ENCODE assay signal across 11 cellular contexts in genomic region chr11:20097319-20098221, GRCh38.
DNase-seq lines count a peak whose midpoint lies in the region; ATAC-seq and TF ChIP-seq lines count a peak whose summit lies in the region.
"Had no signal": no experiment of that assay in that cellular context is flagged by ENCODE, and none has a peak within 500 bp of the region (broad histone marks: within the 10 kb centered on the region; RNA-seq: fewer than 3 reads in every experiment).

No MANE protein-coding gene starts in this region.

- no peak overlapping the region for H3K4me3 Mint-ChIP-seq in endodermal cell
- H3K4me3 Mint-ChIP-seq: WTC11 had no signal

- 90 to 95% methylated on average over 10 to 13 of the region's 13 CpGs for WGBS in endodermal cell (ENCODE audit: insufficient coverage in 1 of 2, insufficient read length in 1 of 2), 2 experiments

- H3K4me1 Mint-ChIP-seq in endodermal cell: no peaks in the 10 kb centered on the region
- H3K4me1 Mint-ChIP-seq: WTC11 had no signal

- no peaks in the 10 kb centered on the region for H3K9me3 ChIP-seq in endodermal cell (ENCODE audit: control insufficient read depth, low read length)

- H3K4me1 ChIP-seq in endodermal cell (ENCODE audit: control insufficient read depth, insufficient read depth, low read length): no peaks in the 10 kb centered on the region
- H3K4me1 ChIP-seq in rectal smooth muscle tissue (ENCODE audit: control insufficient read depth, insufficient read depth, low read length): peaks cover 15% of the 10 kb centered on the region

- peak overlapping the region; percentile 27 for H3K27ac Mint-ChIP-seq in endodermal cell

- H3K27me3 ChIP-seq in endodermal cell (ENCODE audit: control insufficient read depth, insufficient read depth, low read length, poor library complexity, severe bottlenecking) (no peaks in the 10 kb centered on the region), rectal smooth muscle tissue (ENCODE audit: control insufficient read depth, insufficient read depth, low read length) (no peaks in the 10 kb centered on the region)

- H3K36me3 Mint-ChIP-seq in endodermal cell (ENCODE audit: low read depth): peaks cover 74% of the 10 kb centered on the region

- H3K4me3 ChIP-seq in endodermal cell (ENCODE audit: low read length) (no peak overlapping the region), rectal smooth muscle tissue (ENCODE audit: low read length) (no peak overlapping the region)

- H3K27ac ChIP-seq in endodermal cell (ENCODE audit: low read depth, low read length) (no peak overlapping the region), rectal smooth muscle tissue (ENCODE audit: low read depth, low read length) (peak overlapping the region; percentile 65)

- no peak for ATAC-seq in HG02885 (IDR thresholded peaks at IDR 0.05; ENCODE audit: poor library complexity, unreplicated experiment)
- ATAC-seq in HG03045 (IDR thresholded peaks at IDR 0.05; ENCODE audit: unreplicated experiment): no peak
- ATAC-seq: WTC11 had no signal

- H3K9ac ChIP-seq in endodermal cell (ENCODE audit: extremely low read depth, low read length, poor library complexity, severe bottlenecking) (no peak overlapping the region), rectal smooth muscle tissue (ENCODE audit: low read length) (no peak overlapping the region)

- no peaks in the 10 kb centered on the region for H3K27me3 Mint-ChIP-seq in endodermal cell (ENCODE audit: insufficient read depth)

- H3K36me3 ChIP-seq in endodermal cell (ENCODE audit: control insufficient read depth, insufficient read depth, low read length): no peaks in the 10 kb centered on the region
- peaks cover 21% of the 10 kb centered on the region for H3K36me3 ChIP-seq in rectal smooth muscle tissue (ENCODE audit: control insufficient read depth, insufficient read depth, low read length)

- no peaks in the 10 kb centered on the region for H3K9me3 Mint-ChIP-seq in endodermal cell
- H3K9me3 Mint-ChIP-seq: WTC11 had no signal

- no peak for TF ChIP-seq CTCF in endodermal cell (conservative IDR thresholded peaks at IDR 0.05)

- peak; percentile 36 for DNase-seq in DMS153 treated with DMSO at 0.1 percent for 48 hours (lab: John Stamatoyannopoulos, UW; ENCODE audit: unreplicated experiment)
- DNase-seq in NCI-H446 treated with DMSO at 0.1 percent for 48 hours (lab: John Stamatoyannopoulos, UW): peak; percentile 60
- DNase-seq in endodermal cell: no peak
- no peak for DNase-seq in RPMI8226
- no peak for DNase-seq in retina
- DNase-seq: GDM1, NCI-H526 treated with DMSO at 0.1 percent for 48 hours had no signal

Comparison
In these comparisons a context has a peak if more than half of its experiments do, and no peak if none do; other contexts are left out.
1. DNase-seq: peak in DMS153 treated with DMSO at 0.1 percent for 48 hours (single experiment) and NCI-H446 treated with DMSO at 0.1 percent for 48 hours (single experiment); none in endodermal cell (single experiment), RPMI8226 (single experiment) and retina (single experiment).